17 cellular contexts compared by ENCODE assay signal in the genomic region with DNA sequence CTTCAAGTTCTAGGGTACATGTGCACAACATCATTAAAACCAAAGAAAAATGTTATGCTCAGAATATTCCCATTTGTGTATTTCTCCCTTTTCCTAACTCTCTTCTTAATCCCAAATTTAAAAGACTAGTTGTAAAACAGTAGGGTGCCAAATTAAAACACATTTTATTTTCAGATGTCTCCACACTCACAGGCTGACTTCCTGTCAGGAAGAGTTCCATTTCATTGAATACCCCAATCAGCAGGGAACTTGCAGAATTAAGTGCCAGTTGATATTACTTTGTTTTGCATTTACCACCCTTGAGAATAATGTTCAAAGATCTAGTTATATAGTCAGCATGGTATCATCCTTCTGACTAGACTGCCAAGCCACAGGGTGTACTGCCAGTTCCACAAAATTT.
"Had no signal": no experiment of that assay in that cellular context is flagged by ENCODE, and none has a peak within 500 bp of the region (broad histone marks: within the 10 kb centered on the region; RNA-seq: fewer than 3 reads in every experiment).

No MANE protein-coding gene starts in this region.

- H3K27ac ChIP-seq: coronary artery, lower lobe of right lung, psoas muscle, right lobe of liver, spleen, stomach, thoracic aorta had no signal

- H3K9me3 ChIP-seq: lower lobe of right lung, psoas muscle, right lobe of liver, spleen, stomach, thoracic aorta had no signal

- ATAC-seq: activated naive CD4-positive, alpha-beta T cell treated with anti-CD3 and anti-CD28 coated beads, Interleukin-2, amount 50 U/mL, for 72 hours; activated T-cell treated with anti-CD3 and anti-CD28 coated beads, Interleukin-2, amount 50 U/mL, for 72 hours; left cardiac atrium; lower lobe of right lung; psoas muscle; right lobe of liver had no signal

- H3K4me1 ChIP-seq: lower lobe of right lung, psoas muscle, right lobe of liver, spleen, stomach had no signal

- H3K4me3 ChIP-seq: coronary artery, lower lobe of right lung, psoas muscle, right lobe of liver, spleen, stomach, thoracic aorta had no signal

- H3K36me3 ChIP-seq: lower lobe of right lung, right lobe of liver, stomach, thoracic aorta had no signal

- DNase-seq: activated CD4-positive, alpha-beta T cell treated with anti-CD3 and anti-CD28 coated beads, Interleukin-2, amount 10 ng/mL, durations not matched to agents 7 days and 5 days; activated CD8-positive, alpha-beta memory T cell treated with anti-CD3 and anti-CD28 coated beads, Interleukin-2, amount 50 U/mL, for 48 hours; activated gamma-delta T cell; activated T-cell treated with anti-CD3 and anti-CD28 coated beads, Interleukin-2, amount 50 U/mL, for 72 hours; central memory CD4-positive, alpha-beta T cell; effector memory CD4-positive, alpha-beta T cell; foreskin melanocyte; left cardiac atrium; lower lobe of right lung; midbrain; psoas muscle; right lobe of liver; spleen; stomach had no signal

- H3K27me3 ChIP-seq: right lobe of liver, spleen, stomach had no signal
